8 cellular contexts compared by ENCODE assay signal in the genomic region with DNA sequence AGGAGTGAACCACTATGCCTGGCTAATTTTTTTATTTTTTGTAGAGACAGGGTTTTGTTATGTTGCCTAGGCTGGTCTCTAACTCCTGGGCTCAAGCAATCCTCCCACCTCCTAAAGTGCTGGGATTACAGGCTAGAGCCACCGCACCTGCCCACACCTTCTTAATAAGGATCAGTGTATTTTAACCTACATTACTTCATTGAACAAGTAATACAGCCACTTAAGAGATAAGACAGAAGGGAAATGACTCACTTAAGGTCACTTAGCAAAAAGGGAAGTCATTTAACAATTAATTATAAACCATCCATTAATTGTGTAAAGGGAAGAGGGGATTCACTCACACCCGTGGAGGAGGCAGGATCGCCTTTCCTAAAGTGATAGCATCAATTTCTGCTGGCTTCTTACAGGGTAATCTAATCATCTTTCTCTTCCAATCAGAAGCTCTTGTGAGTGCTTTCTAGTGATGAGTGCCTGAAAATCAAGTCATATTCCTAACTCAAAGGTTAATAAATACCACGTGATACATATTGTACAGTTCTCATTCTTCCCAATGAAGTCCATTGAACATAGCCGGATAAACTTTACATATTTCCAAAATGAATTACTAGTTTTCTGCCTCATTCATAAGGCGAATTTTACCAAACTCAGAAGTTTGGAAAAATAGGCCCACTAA. TPM values are rescaled to one million over a fixed set of nuclear protein-coding genes. Genes with fewer than 3 reads are reported as not detected.
A peak's percentile ranks its signal among the peaks of the same experiment; 100 is the strongest.
DNase-seq lines count a peak whose midpoint lies in the region; ATAC-seq, FAIRE-seq and TF ChIP-seq lines count a peak whose summit lies in the region.
"Had no signal": no experiment of that assay in that cellular context is flagged by ENCODE, and none has a peak within 500 bp of the region (broad histone marks: within the 10 kb centered on the region; RNA-seq: fewer than 3 reads in every experiment).

No MANE protein-coding gene starts in this region.

- H3K9ac ChIP-seq in astrocyte (ENCODE audit: low read length): no peak overlapping the region

- intact Hi-C loops in CD8-positive, alpha-beta T cell (cut with DNase I, micrococcal nuclease): loop anchor here (10.0 kb wide), 3 partner anchors 952 to 1882 kb away; a partner anchor contains a TSS

- POLR2A ChIA-PET in CD8-positive, alpha-beta T cell (lab: Charles Lee): interaction anchor here (0.6 kb wide), 1 partner anchor 123 kb away, joined by 3 read pairs; no protein-coding TSS in a partner anchor

- peaks cover 36% of the 10 kb centered on the region for H3K4me1 ChIP-seq in CD8-positive, alpha-beta T cell (ENCODE audit: insufficient read depth, low read length)
- peaks cover 32% of the 10 kb centered on the region for H3K4me1 ChIP-seq in astrocyte (ENCODE audit: insufficient read depth, low read length)

- FAIRE-seq in astrocyte (lab: Jason Lieb, UNC): no peak

- H3K4me3 ChIP-seq in CD8-positive, alpha-beta T cell (ENCODE audit: low read depth, low read length): no peak overlapping the region
- H3K4me3 ChIP-seq in LNCaP clone FGC (ENCODE audit: low read depth, low read length): peak overlapping the region; percentile 96
- H3K4me3 ChIP-seq in astrocyte (ENCODE audit: insufficient read depth, low read depth, low read length): no peak overlapping the region

- no peaks in the 10 kb centered on the region for H3K9me3 Mint-ChIP-seq in CD8-positive, alpha-beta T cell
- peaks cover 3% of the 10 kb centered on the region for H3K9me3 Mint-ChIP-seq in astrocyte (ENCODE audit: unreplicated experiment)
- H3K9me3 Mint-ChIP-seq in nephron progenitor cell: no peaks in the 10 kb centered on the region

- H3K36me3 Mint-ChIP-seq in CD8-positive, alpha-beta T cell: peaks cover 10% of the 10 kb centered on the region
- H3K36me3 Mint-ChIP-seq in astrocyte (ENCODE audit: low read depth, unreplicated experiment) (peaks cover 2% of the 10 kb centered on the region), nephron progenitor cell (ENCODE audit: low read depth) (no peaks in the 10 kb centered on the region)

- no peaks in the 10 kb centered on the region for H3K36me3 ChIP-seq in CD8-positive, alpha-beta T cell (ENCODE audit: insufficient read depth, low read length)
- no peaks in the 10 kb centered on the region for H3K36me3 ChIP-seq in astrocyte (ENCODE audit: insufficient read depth, low read length)

- no peaks in the 10 kb centered on the region for H3K27me3 Mint-ChIP-seq in CD8-positive, alpha-beta T cell (ENCODE audit: low read depth)
- H3K27me3 Mint-ChIP-seq in astrocyte (ENCODE audit: low read depth, unreplicated experiment) (no peaks in the 10 kb centered on the region), nephron progenitor cell (ENCODE audit: low read depth, poor library complexity) (no peaks in the 10 kb centered on the region)

- ATAC-seq in CD8-positive, alpha-beta T cell: no peak

- no peaks in the 10 kb centered on the region for H3K9me3 ChIP-seq in CD8-positive, alpha-beta T cell (ENCODE audit: low read length)
- H3K9me3 ChIP-seq in astrocyte (ENCODE audit: insufficient read depth, low read depth, low read length): no peaks in the 10 kb centered on the region

- peaks cover 68% of the 10 kb centered on the region for H3K4me1 Mint-ChIP-seq in CD8-positive, alpha-beta T cell (ENCODE audit: low read depth)
- H3K4me1 Mint-ChIP-seq in astrocyte (ENCODE audit: low read depth, unreplicated experiment) (peaks cover 25% of the 10 kb centered on the region), nephron progenitor cell (peaks cover 68% of the 10 kb centered on the region)

- H3K27ac Mint-ChIP-seq in CD8-positive, alpha-beta T cell: peak overlapping the region; percentile 45
- H3K27ac Mint-ChIP-seq in astrocyte (ENCODE audit: unreplicated experiment): no peak overlapping the region
- peak overlapping the region; percentile 29 for H3K27ac Mint-ChIP-seq in nephron progenitor cell

- no peak overlapping the region for H3K4me3 Mint-ChIP-seq in CD8-positive, alpha-beta T cell
- H3K4me3 Mint-ChIP-seq in astrocyte (ENCODE audit: unreplicated experiment) (peak overlapping the region; percentile 56), nephron progenitor cell (no peak overlapping the region)

- no peak overlapping the region for H2AFZ ChIP-seq in astrocyte (ENCODE audit: low read depth, low read length)

- CTCF ChIA-PET in CD8-positive, alpha-beta T cell (lab: Charles Lee): interaction anchor here (1.0 to 1.4 kb wide), 2 partner anchors 16 to 91 kb away, joined by 3 read pairs; no protein-coding TSS in a partner anchor

- peak overlapping the region; percentile 92 for H3K4me2 ChIP-seq in astrocyte (ENCODE audit: low read length)

- peaks cover 80% of the 10 kb centered on the region for H4K20me1 ChIP-seq in astrocyte (ENCODE audit: insufficient read depth, low read length)

- DNase-seq in CD8-positive, alpha-beta T cell: no peak
- no peak for DNase-seq in LNCaP clone FGC (ENCODE audit: low read depth)
- DNase-seq in astrocyte (ENCODE audit: low read depth): no peak
- no peak for DNase-seq in nephron progenitor cell
- DNase-seq in middle frontal gyrus (ENCODE audit: extremely low spot score, low spot score): no peak
- no peak for DNase-seq in LoVo (ENCODE audit: low spot score)
- no peak for DNase-seq in inferior parietal cortex (ENCODE audit: extremely low spot score)
- DNase-seq: T1000 had no signal

- peaks cover 85% of the 10 kb centered on the region for H3K79me2 ChIP-seq in astrocyte (ENCODE audit: insufficient read depth, low read length)

- no peaks in the 10 kb centered on the region for H3K27me3 ChIP-seq in CD8-positive, alpha-beta T cell (ENCODE audit: insufficient read depth, low read length)
- H3K27me3 ChIP-seq in astrocyte (ENCODE audit: insufficient read depth, low read length): no peaks in the 10 kb centered on the region

- TF ChIP-seq CTCF in CD8-positive, alpha-beta T cell (IDR thresholded peaks at IDR 0.05): no peak
- TF ChIP-seq CTCF in LNCaP clone FGC (IDR thresholded peaks at IDR 0.05; ENCODE audit: control insufficient read depth, extremely low read depth, insufficient read depth) (no peak), astrocyte (IDR thresholded peaks at IDR 0.05; ENCODE audit: insufficient read depth, low read depth, low read length) (no peak), nephron progenitor cell (IDR thresholded peaks at IDR 0.05) (no peak)

- H3K27ac ChIP-seq in CD8-positive, alpha-beta T cell (ENCODE audit: low read depth, low read length): no peak overlapping the region
- no peak overlapping the region for H3K27ac ChIP-seq in astrocyte (ENCODE audit: low read depth, low read length)

RNA-seq across cellular contexts. Expression of a gene that starts 3.5 kb away (rescaled TPM):
- total RNA-seq in CD8-positive, alpha-beta T cell: 10 to 100 TPM; 28.8 to 32.6 TPM
- total RNA-seq in astrocyte: 64.7 and 65.9 TPM in 2 replicates
